ENCODE assay signal across 8 cellular contexts in the genomic region with DNA sequence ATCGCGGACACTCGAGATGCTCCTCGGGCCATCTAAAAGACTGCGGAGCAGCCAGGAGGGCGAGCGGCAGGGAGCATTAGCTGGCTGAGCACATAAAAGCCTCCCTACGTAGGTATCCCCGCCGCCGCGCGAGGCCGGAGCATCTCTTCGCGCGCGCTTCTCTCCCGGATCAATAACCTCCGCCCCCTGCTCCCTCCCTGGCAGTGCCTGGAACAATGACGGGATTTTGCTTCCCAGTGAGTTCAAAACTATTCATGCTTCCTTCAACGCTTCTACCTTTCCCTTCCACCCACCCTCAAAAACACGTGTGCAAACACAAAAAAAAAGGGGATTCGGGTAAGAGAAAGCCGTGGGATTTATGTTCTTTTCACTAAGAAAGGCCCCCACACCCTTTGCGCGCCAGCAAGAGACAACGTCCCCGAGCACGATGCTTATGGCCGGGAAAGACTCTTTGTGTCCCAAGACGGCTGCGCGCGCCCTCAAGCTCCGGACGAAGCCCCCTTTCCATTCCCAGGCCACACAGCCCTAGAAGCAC. TPM values are rescaled to one million over a fixed set of nuclear protein-coding genes. Genes with fewer than 3 reads are reported as not detected.
A peak's percentile ranks its signal among the peaks of the same experiment; 100 is the strongest.
DNase-seq lines count a peak whose midpoint lies in the region; ATAC-seq and TF ChIP-seq lines count a peak whose summit lies in the region.

No MANE protein-coding gene starts in this region.

- H3K4me1 Mint-ChIP-seq in activated T-helper 1 cell treated with anti-CD3 and anti-CD28 coated beads, Interleukin-12 subunit alpha, Interleukin-12 subunit beta, Interleukin-2, Interleukin-4 antibody, amounts not matched to agents 30 ng/mL and 10 ng/mL and 1 ng/mL, durations not matched to agents 14 hours and 24 hours and 36 hours (ENCODE audit: low read depth): peaks cover 16% of the 10 kb centered on the region

- TF ChIP-seq CTCF in A673 (conservative IDR thresholded peaks at IDR 0.05; ENCODE audit: low read depth, low read length) (no peak), fibroblast of the aortic adventitia (IDR thresholded peaks at IDR 0.05; ENCODE audit: insufficient read depth, low read length) (no peak), neural cell (IDR thresholded peaks at IDR 0.05; ENCODE audit: poor library complexity, severe bottlenecking) (no peak), tibial nerve (IDR thresholded peaks at IDR 0.05) (no peak)

- H3K4me2 ChIP-seq in neural cell (ENCODE audit: low read length): peak overlapping the region; percentile 64

- H3K9ac ChIP-seq in neural cell (ENCODE audit: low read length): peak overlapping the region; percentile 96

- H3K36me3 Mint-ChIP-seq in activated T-helper 1 cell treated with anti-CD3 and anti-CD28 coated beads, Interleukin-12 subunit alpha, Interleukin-12 subunit beta, Interleukin-2, Interleukin-4 antibody, amounts not matched to agents 30 ng/mL and 10 ng/mL and 1 ng/mL, durations not matched to agents 14 hours and 24 hours and 36 hours (ENCODE audit: low read depth): peaks cover 9% of the 10 kb centered on the region

- peak overlapping the region; percentile 92 for H2AFZ ChIP-seq in neural cell (ENCODE audit: low read depth, low read length)

- no peaks in the 10 kb centered on the region for H3K27me3 ChIP-seq in A673 (replicated peaks; ENCODE audit: insufficient read depth, low read depth, low read length, poor library complexity)
- no peaks in the 10 kb centered on the region for H3K27me3 ChIP-seq in neural cell (ENCODE audit: insufficient read depth, low read depth, low read length)
- H3K27me3 ChIP-seq in tibial nerve: peaks cover 0 to 33% of the 10 kb centered on the region in 2 donors

- no peak for TF ChIP-seq POLR2A in tibial nerve (IDR thresholded peaks at IDR 0.05)

- peak overlapping the region; percentile 95 for H3K4me3 Mint-ChIP-seq in activated T-helper 1 cell treated with anti-CD3 and anti-CD28 coated beads, Interleukin-12 subunit alpha, Interleukin-12 subunit beta, Interleukin-2, Interleukin-4 antibody, amounts not matched to agents 30 ng/mL and 10 ng/mL and 1 ng/mL, durations not matched to agents 14 hours and 24 hours and 36 hours

- H3K4me1 ChIP-seq in A673 (ENCODE audit: insufficient read depth, low read length, poor library complexity, severe bottlenecking): peaks cover 6% of the 10 kb centered on the region
- H3K4me1 ChIP-seq in tibial nerve: peaks cover 0 to 14% (median 0%) of the 10 kb centered on the region in 4 donors

- H3K36me3 ChIP-seq in A673 (ENCODE audit: insufficient read depth, low read length, poor library complexity, severe bottlenecking): peaks cover 24% of the 10 kb centered on the region
- no peaks in the 10 kb centered on the region for H3K36me3 ChIP-seq in neural cell (ENCODE audit: insufficient read depth, low read length)
- peaks cover 0 to 18% (median 0%) of the 10 kb centered on the region in 3 donors for H3K36me3 ChIP-seq in tibial nerve

- H3K4me3 ChIP-seq in A673 (ENCODE audit: low read depth, low read length, poor library complexity, severe bottlenecking): peak overlapping the region; percentile 63
- H3K4me3 ChIP-seq in fibroblast of the aortic adventitia (ENCODE audit: low read depth, low read length): peak overlapping the region; percentile 74
- peak overlapping the region; percentile 73 for H3K4me3 ChIP-seq in neural cell (ENCODE audit: low read length)
- H3K4me3 ChIP-seq in tibial nerve: peak overlapping the region; percentile 38 to 68 (median 54)

- POLR2A ChIA-PET in A673 (lab: Charles Lee; ENCODE audit: low non-redundant PET): no interaction called here

- H3K27me3 Mint-ChIP-seq in activated T-helper 1 cell treated with anti-CD3 and anti-CD28 coated beads, Interleukin-12 subunit alpha, Interleukin-12 subunit beta, Interleukin-2, Interleukin-4 antibody, amounts not matched to agents 30 ng/mL and 10 ng/mL and 1 ng/mL, durations not matched to agents 14 hours and 24 hours and 36 hours (ENCODE audit: insufficient read depth): peaks cover 17% of the 10 kb centered on the region

- peak; percentile 69 for DNase-seq in A673 (ENCODE audit: low spot score)
- DNase-seq in NCI-H774 (lab: John Stamatoyannopoulos, UW): peak; percentile 7
- peak; percentile 7 for DNase-seq in activated T-helper 1 cell treated with anti-CD3 and anti-CD28 coated beads, Interleukin-12 subunit alpha, Interleukin-12 subunit beta, Interleukin-2, Interleukin-4 antibody, amounts not matched to agents 30 ng/mL and 10 ng/mL and 1 ng/mL, durations not matched to agents 14 hours and 24 hours and 36 hours (ENCODE audit: low spot score)
- DNase-seq in fibroblast of the aortic adventitia (ENCODE audit: low read depth): peak; percentile 27
- DNase-seq in tibial nerve (ENCODE audit: low spot score in 2 of 2): no peak
- DNase-seq in GM19238 (ENCODE audit: insufficient read length, low spot score): no peak

- intact Hi-C loops in A673 (cut with micrococcal nuclease; ENCODE audit: unreplicated experiment): no loop called here
- intact Hi-C loops in activated T-helper 1 cell treated with anti-CD3 and anti-CD28 coated beads, Interleukin-12 subunit alpha, Interleukin-12 subunit beta, Interleukin-2, Interleukin-4 antibody, amounts not matched to agents 30 ng/mL and 10 ng/mL and 1 ng/mL, durations not matched to agents 14 hours and 24 hours and 36 hours (cut with micrococcal nuclease): loop anchor here (2.0 to 5.0 kb wide), 3 partner anchors 66 to 135 kb away; partner anchors contain the start of genes NCOR1 and PIGL

- 4% methylated on average over 37 of the region's 37 CpGs for WGBS in tibial nerve, 2 donors

- H4K20me1 ChIP-seq in neural cell (ENCODE audit: insufficient read depth): no peaks in the 10 kb centered on the region

- CTCF ChIA-PET in A673 (lab: Charles Lee): interaction anchor here (1.5 kb wide), 1 partner anchor 11 kb away, joined by 16 read pairs; no protein-coding TSS in a partner anchor

- BruUV-seq in A673 (replicated peaks; lab: Mats Ljungman, UMichigan): TSS peak; percentile 41

- H3K27ac Mint-ChIP-seq in activated T-helper 1 cell treated with anti-CD3 and anti-CD28 coated beads, Interleukin-12 subunit alpha, Interleukin-12 subunit beta, Interleukin-2, Interleukin-4 antibody, amounts not matched to agents 30 ng/mL and 10 ng/mL and 1 ng/mL, durations not matched to agents 14 hours and 24 hours and 36 hours: peak overlapping the region; percentile 77

- no peaks in the 10 kb centered on the region for H3K9me2 ChIP-seq in neural cell (ENCODE audit: insufficient read depth, low read length)

- H3K9me3 ChIP-seq in A673 (ENCODE audit: low read depth, low read length, poor library complexity, severe bottlenecking) (no peaks in the 10 kb centered on the region), neural cell (ENCODE audit: low read length) (no peaks in the 10 kb centered on the region), tibial nerve (no peaks in the 10 kb centered on the region)

- peaks cover 36% of the 10 kb centered on the region for H3K79me2 ChIP-seq in neural cell (replicated peaks; ENCODE audit: insufficient read depth, low read length)

- no peaks in the 10 kb centered on the region for H3K9me3 Mint-ChIP-seq in activated T-helper 1 cell treated with anti-CD3 and anti-CD28 coated beads, Interleukin-12 subunit alpha, Interleukin-12 subunit beta, Interleukin-2, Interleukin-4 antibody, amounts not matched to agents 30 ng/mL and 10 ng/mL and 1 ng/mL, durations not matched to agents 14 hours and 24 hours and 36 hours

- H3K27ac ChIP-seq in A673 (ENCODE audit: low read depth, low read length, poor library complexity, severe bottlenecking) (peak overlapping the region; percentile 81), neural cell (ENCODE audit: low read length) (peak overlapping the region; percentile 97), tibial nerve (peak overlapping the region in 1 of 4 donors; percentile 77)

- no peak for TF ChIP-seq RAD21 in neural cell (conservative IDR thresholded peaks at IDR 0.05)

- TF ChIP-seq EP300 in neural cell (conservative IDR thresholded peaks at IDR 0.05; ENCODE audit: poor library complexity, severe bottlenecking): no peak
- no peak for TF ChIP-seq EP300 in tibial nerve (IDR thresholded peaks at IDR 0.05)

- ATAC-seq in GM21717 (IDR thresholded peaks at IDR 0.05; ENCODE audit: unreplicated experiment): peak; percentile 4

- H3F3A ChIP-seq in neural cell (ENCODE audit: insufficient read depth, low read length, poor library complexity, severe bottlenecking): peaks cover 5% of the 10 kb centered on the region

TF ChIP-seq in neural cell, 6 proteins besides CTCF, POLR2A, EP300 and RAD21 (continues in another document):
- TF ChIP-seq SMC3 (conservative IDR thresholded peaks at IDR 0.05; ENCODE audit: poor library complexity) (peak; percentile 4), MXI1 (conservative IDR thresholded peaks at IDR 0.05; ENCODE audit: poor library complexity, severe bottlenecking) (peak; percentile 69)

RNA-seq across cellular contexts. Expression of gene CENPV, which starts 0.9 kb away (rescaled TPM):
- total RNA-seq in A673 (2021) (147 and 166 TPM in 2 replicates), fibroblast of the aortic adventitia (ENCODE audit: low replicate concordance) (10.2 and 20.1 TPM in 2 replicates), tibial nerve (10 to 100 TPM in 3 of 4 donors, 1 to 10 TPM in 1; 8.5 to 23.1 (median 12.8) TPM)
- 47.1 and 54.7 TPM in 2 replicates for total RNA-seq in activated T-helper 1 cell treated with anti-CD3 and anti-CD28 coated beads, Interleukin-12 subunit alpha, Interleukin-12 subunit beta, Interleukin-2, Interleukin-4 antibody, amounts not matched to agents 30 ng/mL and 10 ng/mL and 1 ng/mL, durations not matched to agents 14 hours and 24 hours and 36 hours
- polyA plus RNA-seq in neural cell: 291 and 308 TPM in 2 replicates
- 123 and 124 TPM in 2 replicates for polyA minus RNA-seq in neural cell

RNA-seq across cellular contexts. Expression of gene UBB, which starts 28.5 kb away (rescaled TPM):
- 2,497 and 2,658 TPM in 2 replicates for total RNA-seq in A673 (2021)
- total RNA-seq in activated T-helper 1 cell treated with anti-CD3 and anti-CD28 coated beads, Interleukin-12 subunit alpha, Interleukin-12 subunit beta, Interleukin-2, Interleukin-4 antibody, amounts not matched to agents 30 ng/mL and 10 ng/mL and 1 ng/mL, durations not matched to agents 14 hours and 24 hours and 36 hours: 1,933 and 1,974 TPM in 2 replicates
- 773 and 1,074 TPM in 2 replicates for total RNA-seq in fibroblast of the aortic adventitia (ENCODE audit: low replicate concordance)
- 2,177 and 2,318 TPM in 2 replicates for polyA plus RNA-seq in neural cell
- 878 and 940 TPM in 2 replicates for polyA minus RNA-seq in neural cell
- total RNA-seq in tibial nerve: 100 to 1,000 TPM; 435 to 666 (median 472) TPM

Comparison
In these comparisons a context has a peak if more than half of its experiments do, and no peak if none do; other contexts are left out.
1. DNase-seq: peak in A673 (single experiment), NCI-H774 (single experiment), activated T-helper 1 cell treated with anti-CD3 and anti-CD28 coated beads, Interleukin-12 subunit alpha, Interleukin-12 subunit beta, Interleukin-2, Interleukin-4 antibody, amounts not matched to agents 30 ng/mL and 10 ng/mL and 1 ng/mL, durations not matched to agents 14 hours and 24 hours and 36 hours (single experiment) and fibroblast of the aortic adventitia (single experiment); none in tibial nerve (0 of 2) and GM19238 (single experiment).
2. Peak in every context shown above with its lines, with median percentiles within 50 percentile points of each other: H3K4me3 ChIP-seq.